In genomic region chr19:49149652-49150105, GRCh38 we compare ENCODE assay signal across 8 cellular contexts. TPM values are rescaled to one million over a fixed set of nuclear protein-coding genes. Genes with fewer than 3 reads are reported as not detected.
A peak's percentile ranks its signal among the peaks of the same experiment; 100 is the strongest.
DNase-seq lines count a peak whose midpoint lies in the region; ATAC-seq and TF ChIP-seq lines count a peak whose summit lies in the region.

No MANE protein-coding gene starts in this region.

- H3K79me2 ChIP-seq in GM23338 (replicated peaks; ENCODE audit: insufficient read depth): no peaks in the 10 kb centered on the region

- H3K9me2 ChIP-seq in GM23338 (ENCODE audit: insufficient read depth): peaks cover 17% of the 10 kb centered on the region

- no peaks in the 10 kb centered on the region for H3K9me3 ChIP-seq in adrenal gland (replicated peaks in 1 of 3)
- H3K9me3 ChIP-seq in cardiac muscle cell (ENCODE audit: low read depth): no peaks in the 10 kb centered on the region

- TF ChIP-seq POLR2A in adrenal gland (IDR thresholded peaks at IDR 0.05): no peak

- H3K36me3 Mint-ChIP-seq in GM23338 (ENCODE audit: low read depth): peaks cover 6% of the 10 kb centered on the region; the same call in 2 of the 3 replicates

- peaks cover 39% of the 10 kb centered on the region for H3K4me1 Mint-ChIP-seq in GM23338

- peaks cover 7% of the 10 kb centered on the region; the same call in 1 of the 2 replicates for H3K27me3 ChIP-seq in GM23338 (ENCODE audit: insufficient read depth)
- H3K27me3 ChIP-seq in adrenal gland: no peaks in the 10 kb centered on the region
- H3K27me3 ChIP-seq in cardiac muscle cell: no peaks in the 10 kb centered on the region

- H3K4me3 ChIP-seq in GM23338 (peak overlapping the region; percentile 96), adrenal gland (peak overlapping the region; percentile 34 to 73 (median 52)), cardiac muscle cell (peak overlapping the region; percentile 56)

- H3K4me1 ChIP-seq in GM23338 (ENCODE audit: insufficient read depth) (peaks cover 15% of the 10 kb centered on the region), adrenal gland (replicated peaks in 1 of 2) (peaks cover 15 to 28% of the 10 kb centered on the region in 2 donors), cardiac muscle cell (ENCODE audit: low read depth) (peaks cover 21% of the 10 kb centered on the region)

- intact Hi-C loops in adrenal gland (cut with DNase I): loop anchor here (5.0 kb wide), 2 partner anchors 47 to 48 kb away; no protein-coding TSS in a partner anchor

- H3K4me2 ChIP-seq in GM23338: peak overlapping the region; percentile 99

- H3K27me3 Mint-ChIP-seq in GM23338 (ENCODE audit: insufficient read depth, low read depth, poor library complexity): peaks cover 28% of the 10 kb centered on the region

- DNase-seq in AG20443 (ENCODE audit: low spot score): peak; percentile 83
- peak; percentile 93 for DNase-seq in GM23338 (ENCODE audit: low spot score)
- DNase-seq in NCI-H460 (ENCODE audit: extremely low read depth, low read depth): peak; percentile 65
- peak; percentile 75 to 89 (median 85) for DNase-seq in adrenal gland
- DNase-seq in cardiac muscle cell (ENCODE audit: low read depth in 1 of 2, low spot score in 1 of 2): peak; percentile 82 to 94
- DNase-seq in omental fat pad (ENCODE audit: low spot score): no peak
- DNase-seq in activated CD8-positive, alpha-beta memory T cell treated with anti-CD3 and anti-CD28 coated beads, Interleukin-2, amount 50 U/mL, for 4 hours: no peak
- DNase-seq in activated naive CD4-positive, alpha-beta T cell treated with anti-CD3 and anti-CD28 coated beads, Interleukin-2, amount 50 U/mL, for 16 hours: no peak

- H3K27ac ChIP-seq in GM23338 (ENCODE audit: low read depth): peak overlapping the region; percentile 90
- H3K27ac ChIP-seq in adrenal gland: peak overlapping the region; percentile 58 to 94 (median 78)
- H3K27ac ChIP-seq in cardiac muscle cell: peak overlapping the region; percentile 72

- H2AFZ ChIP-seq in GM23338: peak overlapping the region; percentile 91; the same call in 1 of the 2 replicates

- peak overlapping the region; percentile 96 for H3K4me3 Mint-ChIP-seq in GM23338

- ATAC-seq in GM23338 (peak; percentile 3), omental fat pad (ENCODE audit: low FRiP score) (peak; percentile 30)

- WGBS in adrenal gland, 4 donors: 0 to 4% (median 1%) methylated on average over 11 to 23 of the region's 23 CpGs

- peaks cover 22% of the 10 kb centered on the region for H3F3A ChIP-seq in GM23338 (replicated peaks; ENCODE audit: low read depth)

- TF ChIP-seq CTCF in GM23338 (conservative IDR thresholded peaks at IDR 0.05; ENCODE audit: low read depth in 2 of 2) (no peak), adrenal gland (IDR thresholded peaks at IDR 0.05) (peak in 1 of 6 experiments; percentile 18), cardiac muscle cell (IDR thresholded peaks at IDR 0.05; ENCODE audit: low read depth, low read length) (no peak), omental fat pad (IDR thresholded peaks at IDR 0.05) (no peak)

- H4K20me1 ChIP-seq in GM23338 (replicated peaks; ENCODE audit: insufficient read depth): no peaks in the 10 kb centered on the region

- H3K36me3 ChIP-seq in GM23338 (ENCODE audit: insufficient read depth): no peaks in the 10 kb centered on the region
- H3K36me3 ChIP-seq in adrenal gland (replicated peaks in 1 of 2): no peaks in the 10 kb centered on the region
- no peaks in the 10 kb centered on the region for H3K36me3 ChIP-seq in cardiac muscle cell

- peak overlapping the region; percentile 95 for H3K27ac Mint-ChIP-seq in GM23338

- H3K9me3 Mint-ChIP-seq in GM23338: peaks cover 10% of the 10 kb centered on the region

RNA-seq across cellular contexts. Expression of gene HRC, which starts 5.5 kb away (rescaled TPM):
- 1.4 and 1.9 TPM in 2 replicates for total RNA-seq in GM23338 (2014; rRNA removed; shearing (Covaris generic))
- polyA plus RNA-seq in GM23338 (2016; fragmentation: Nextera tagmentation; extraction: Ambion mirVana) (2.0 and 2.5 TPM in 2 replicates), adrenal gland (1 to 10 TPM; 2.1 to 2.5 (median 2.4) TPM), cardiac muscle cell (184 and 255 TPM in 2 replicates)
- total RNA-seq in NCI-H460 (2014; rRNA removed; shearing (Covaris generic)): not detected in 2 replicates
- polyA plus RNA-seq in NCI-H460 (2014; cell fraction: nucleus; rRNA removed): not detected in 2 replicates
- total RNA-seq in adrenal gland (1 to 10 TPM in 7 of 8 donors, under 1 TPM in 1; 0.77 to 7.1 (median 2.6) TPM), cardiac muscle cell (255 and 389 TPM in 2 replicates), omental fat pad (10 to 100 TPM in 1 of 4 donors, 1 to 10 TPM in 1, under 1 TPM in 2; 0.74 to 13.1 (median 1.7) TPM)

RNA-seq across cellular contexts. Expression of gene TRPM4, which starts 7.9 kb away (rescaled TPM):
- total RNA-seq in GM23338 (2014; rRNA removed; shearing (Covaris generic)): 11.6 and 16.5 TPM in 2 replicates
- polyA plus RNA-seq in GM23338 (2016; fragmentation: Nextera tagmentation; extraction: Ambion mirVana) (25.7 and 30.4 TPM in 2 replicates), adrenal gland (10 to 100 TPM in 2 of 3 donors, 1 to 10 TPM in 1; 4.2 to 56.3 (median 20.6) TPM), cardiac muscle cell (74.2 and 119 TPM in 2 replicates)
- total RNA-seq in NCI-H460 (2014; rRNA removed; shearing (Covaris generic)): 2.8 and 3.9 TPM in 2 replicates
- 8.3 and 12.2 TPM in 2 replicates for polyA plus RNA-seq in NCI-H460 (2014; cell fraction: nucleus; rRNA removed)
- total RNA-seq in adrenal gland (10 to 100 TPM in 6 of 8 donors, 1 to 10 TPM in 2; 6.8 to 25.1 (median 15.7) TPM), cardiac muscle cell (51.3 and 106 TPM in 2 replicates), omental fat pad (10 to 100 TPM in 2 of 4 donors, 1 to 10 TPM in 2; 7.2 to 26.0 (median 10.6) TPM)

RNA-seq across cellular contexts. Expression of gene PPFIA3, which starts 30.3 kb away (rescaled TPM):
- total RNA-seq in GM23338 (2014; rRNA removed; shearing (Covaris generic)): 22.6 and 29.7 TPM in 2 replicates
- polyA plus RNA-seq in GM23338 (2016; fragmentation: Nextera tagmentation; extraction: Ambion mirVana): 21.3 and 25.4 TPM in 2 replicates
- total RNA-seq in NCI-H460 (2014; rRNA removed; shearing (Covaris generic)): 4.5 and 6.2 TPM in 2 replicates
- 21.4 and 29.9 TPM in 2 replicates for polyA plus RNA-seq in NCI-H460 (2014; cell fraction: nucleus; rRNA removed)
- 10 to 100 TPM in 5 of 8 donors, 1 to 10 TPM in 3; 6.1 to 17.2 (median 14.6) TPM for total RNA-seq in adrenal gland
- 10 to 100 TPM in 2 of 3 donors, 1 to 10 TPM in 1; 2.9 to 60.2 (median 27.3) TPM for polyA plus RNA-seq in adrenal gland
- total RNA-seq in cardiac muscle cell: 27.3 and 30.4 TPM in 2 replicates
- polyA plus RNA-seq in cardiac muscle cell: 29.3 and 32.5 TPM in 2 replicates
- total RNA-seq in omental fat pad: 10 to 100 TPM in 1 of 4 donors, 1 to 10 TPM in 3; 1.6 to 11.2 (median 4.1) TPM

RNA-seq across cellular contexts. Expression of gene C19orf73, which starts 30.7 kb away (rescaled TPM):
- total RNA-seq in GM23338 (2014; rRNA removed; shearing (Covaris generic)): 2.6 and 8.1 TPM in 2 replicates
- polyA plus RNA-seq in GM23338 (2016; fragmentation: Nextera tagmentation; extraction: Ambion mirVana) (8.0 and 9.1 TPM in 2 replicates), adrenal gland (1 to 10 TPM; 1.1 to 8.2 (median 4.5) TPM), cardiac muscle cell (3.7 and 9.6 TPM in 2 replicates)
- 0.59 and 2.3 TPM in 2 replicates for total RNA-seq in NCI-H460 (2014; rRNA removed; shearing (Covaris generic))
- 0.90 TPM in 1 of 2 replicates, not detected in the other for polyA plus RNA-seq in NCI-H460 (2014; cell fraction: nucleus; rRNA removed)
- total RNA-seq in adrenal gland (1 to 10 TPM in 7 of 8 donors, under 1 TPM in 1; 0.94 to 4.7 (median 1.8) TPM), cardiac muscle cell (2.1 and 12.5 TPM in 2 replicates), omental fat pad (1 to 10 TPM; 1.6 to 3.5 (median 2.9) TPM)

RNA-seq across cellular contexts. Expression of gene LIN7B, which starts 35.5 kb away (rescaled TPM):
- total RNA-seq in GM23338 (2014; rRNA removed; shearing (Covaris generic)): 1.2 and 7.8 TPM in 2 replicates
- 8.6 and 10.5 TPM in 2 replicates for polyA plus RNA-seq in GM23338 (2016; fragmentation: Nextera tagmentation; extraction: Ambion mirVana)
- total RNA-seq in NCI-H460 (2014; rRNA removed; shearing (Covaris generic)): 1.8 and 3.2 TPM in 2 replicates
- 4.4 and 21.5 TPM in 2 replicates for polyA plus RNA-seq in NCI-H460 (2014; cell fraction: nucleus; rRNA removed)
- 10 to 100 TPM in 3 of 8 donors, 1 to 10 TPM in 5; 4.9 to 15.3 (median 9.5) TPM for total RNA-seq in adrenal gland
- 10 to 100 TPM in 2 of 3 donors, 1 to 10 TPM in 1; 4.4 to 35.2 (median 32.9) TPM for polyA plus RNA-seq in adrenal gland
- 20.0 and 24.5 TPM in 2 replicates for total RNA-seq in cardiac muscle cell
- polyA plus RNA-seq in cardiac muscle cell: 34.6 and 37.8 TPM in 2 replicates
- total RNA-seq in omental fat pad: 1 to 10 TPM in 3 of 4 donors, not detected in 1; 3.7 to 9.0 (median 3.9) TPM

Comparison
In these comparisons a context has a peak if more than half of its experiments do, and no peak if none do; other contexts are left out.
1. DNase-seq: peak in AG20443 (single experiment), GM23338 (single experiment), NCI-H460 (single experiment), adrenal gland (7 of 7) and cardiac muscle cell (2 of 2); none in omental fat pad (single experiment), activated CD8-positive, alpha-beta memory T cell treated with anti-CD3 and anti-CD28 coated beads, Interleukin-2, amount 50 U/mL, for 4 hours (single experiment) and activated naive CD4-positive, alpha-beta T cell treated with anti-CD3 and anti-CD28 coated beads, Interleukin-2, amount 50 U/mL, for 16 hours (single experiment).
2. RNA of gene HRC, which starts 5.5 kb away (total RNA-seq): 255 to 389 TPM in cardiac muscle cell; 0.77 to 7.1 TPM in adrenal gland, 0.74 to 13.1 TPM in omental fat pad, 1.4 to 1.9 TPM in GM23338 and not detected in NCI-H460; every median in the first group is over 10 times any median in the second.
3. Peak in every context shown above with its lines, with median percentiles within 50 percentile points of each other: H3K27ac ChIP-seq and H3K4me3 ChIP-seq.